29 cellular contexts compared by ENCODE assay signal in the genomic region with DNA sequence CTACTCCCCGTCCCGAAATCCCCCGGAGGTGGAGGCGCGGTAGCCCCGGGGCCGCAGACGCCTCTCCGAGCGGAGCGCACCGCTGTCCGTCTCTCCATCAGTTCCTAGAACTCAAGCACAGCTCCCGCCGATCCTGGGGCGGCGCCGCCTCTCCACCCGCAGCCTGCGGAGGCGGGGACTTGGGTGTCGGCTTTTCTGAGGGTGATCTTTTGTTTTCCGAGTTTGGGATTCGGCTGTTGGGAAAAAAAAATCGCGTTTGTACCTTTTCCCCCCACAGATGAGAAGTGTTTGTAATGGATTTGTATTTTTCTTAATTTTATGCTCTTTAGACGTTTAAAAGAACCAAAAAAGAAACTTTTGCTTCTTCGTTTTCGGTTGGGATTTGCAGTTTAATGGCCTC. TPM values are rescaled to one million over a fixed set of nuclear protein-coding genes. Genes with fewer than 3 reads are reported as not detected.
DNase-seq lines count a peak whose midpoint lies in the region; ATAC-seq and TF ChIP-seq lines count a peak whose summit lies in the region.
"Had no signal": no experiment of that assay in that cellular context is flagged by ENCODE, and none has a peak within 500 bp of the region (broad histone marks: within the 10 kb centered on the region; RNA-seq: fewer than 3 reads in every experiment).

No MANE protein-coding gene starts in this region.

- no peak for TF ChIP-seq CTCF in endothelial cell (IDR thresholded peaks at IDR 0.05; ENCODE audit: unreplicated experiment)

- H3K4me1 ChIP-seq in right cardiac atrium (ENCODE audit: control insufficient read depth, insufficient read depth, low read length) (no peaks in the 10 kb centered on the region), mesendoderm (ENCODE audit: control insufficient read depth, low read depth, low read length) (no peaks in the 10 kb centered on the region)
- H3K4me1 ChIP-seq: BE2C, gastrocnemius medialis, SJSA1 had no signal

- no peak overlapping the region for H4K8ac ChIP-seq in mesendoderm (ENCODE audit: low read depth, low read length)

- peak overlapping the region; percentile 48 for H3K27ac Mint-ChIP-seq in endothelial cell (ENCODE audit: unreplicated experiment)
- no peak overlapping the region for H3K27ac Mint-ChIP-seq in activated T-cell treated with anti-CD3 and anti-CD28 coated beads, Interleukin-2, amount 50 U/mL, for 72 hours
- no peak overlapping the region for H3K27ac Mint-ChIP-seq in activated CD4-positive, alpha-beta memory T cell treated with anti-CD3 and anti-CD28 coated beads, Interleukin-2, amount 10 ng/mL, durations not matched to agents 7 days and 5 days
- H3K27ac Mint-ChIP-seq: activated B cell treated with CpG ODN at 0.5 μM for 24 hours; activated naive CD4-positive, alpha-beta T cell treated with anti-CD3 and anti-CD28 coated beads, Interleukin-2, amount 50 U/mL, for 72 hours had no signal

- ATAC-seq in right cardiac atrium (no peak), GM18907 (IDR thresholded peaks at IDR 0.05; ENCODE audit: unreplicated experiment) (no peak)
- ATAC-seq in activated T-cell treated with anti-CD3 and anti-CD28 coated beads, Interleukin-2, amount 50 U/mL, for 72 hours (replicated peaks in 1 of 2), result no peak
- ATAC-seq: activated naive CD4-positive, alpha-beta T cell treated with anti-CD3 and anti-CD28 coated beads, Interleukin-2, amount 50 U/mL, for 72 hours; activated T-cell treated with anti-CD3 and anti-CD28 coated beads, Interleukin-2, amount 50 U/mL, for 4 hours; gastrocnemius medialis; Panc1; sciatic nerve; stimulated activated naive CD8-positive, alpha-beta T cell treated with anti-CD3 and anti-CD28 coated beads, Interleukin-15, Interleukin-2, amounts not matched to agents 100 U/mL and 50 U/mL, for 24 hours had no signal

- intact Hi-C loops in right cardiac atrium (cut with DNase I), result no loop called here
- intact Hi-C loops in cardiac septum (cut with DNase I), result no loop called here

- no peak overlapping the region for H2BK120ac ChIP-seq in mesendoderm (ENCODE audit: low read depth, low read length)

- POLR2A ChIA-PET in activated CD4-positive, alpha-beta memory T cell treated with anti-CD3 and anti-CD28 coated beads, Interleukin-2, amount 10 ng/mL, durations not matched to agents 7 days and 5 days (lab: Charles Lee), result no interaction called here

- H3K79me1 ChIP-seq in mesendoderm (ENCODE audit: low read length), result no peaks in the 10 kb centered on the region

- no peak overlapping the region for H3K9ac ChIP-seq in mesendoderm (ENCODE audit: low read length)

- no peak overlapping the region for H3K4ac ChIP-seq in mesendoderm (ENCODE audit: low read depth, low read length)

- H3K27me3 Mint-ChIP-seq in endothelial cell (ENCODE audit: unreplicated experiment), result peaks cover 8% of the 10 kb centered on the region
- H3K27me3 Mint-ChIP-seq in activated T-cell treated with anti-CD3 and anti-CD28 coated beads, Interleukin-2, amount 50 U/mL, for 72 hours (ENCODE audit: low read depth), result no peaks in the 10 kb centered on the region
- H3K27me3 Mint-ChIP-seq in activated CD4-positive, alpha-beta memory T cell treated with anti-CD3 and anti-CD28 coated beads, Interleukin-2, amount 10 ng/mL, durations not matched to agents 7 days and 5 days, result no peaks in the 10 kb centered on the region
- H3K27me3 Mint-ChIP-seq: activated B cell treated with CpG ODN at 0.5 μM for 24 hours had no signal

- peak overlapping the region; percentile 83 for H3K4me3 Mint-ChIP-seq in endothelial cell (ENCODE audit: unreplicated experiment)
- H3K4me3 Mint-ChIP-seq in activated T-cell treated with anti-CD3 and anti-CD28 coated beads, Interleukin-2, amount 50 U/mL, for 72 hours, result no peak overlapping the region
- H3K4me3 Mint-ChIP-seq in activated CD4-positive, alpha-beta memory T cell treated with anti-CD3 and anti-CD28 coated beads, Interleukin-2, amount 10 ng/mL, durations not matched to agents 7 days and 5 days, result no peak overlapping the region
- H3K4me3 Mint-ChIP-seq: activated B cell treated with CpG ODN at 0.5 μM for 24 hours; activated T-cell treated with anti-CD3 and anti-CD28 coated beads, Interleukin-2, amount 50 U/mL, for 4 hours had no signal

- no peak overlapping the region for H3K23ac ChIP-seq in mesendoderm (ENCODE audit: low read length)

- H2BK15ac ChIP-seq in mesendoderm (replicated peaks; ENCODE audit: low read depth), result no peak overlapping the region

- no peaks in the 10 kb centered on the region for H3K9me3 Mint-ChIP-seq in endothelial cell (ENCODE audit: unreplicated experiment)
- no peaks in the 10 kb centered on the region for H3K9me3 Mint-ChIP-seq in activated T-cell treated with anti-CD3 and anti-CD28 coated beads, Interleukin-2, amount 50 U/mL, for 72 hours
- no peaks in the 10 kb centered on the region for H3K9me3 Mint-ChIP-seq in activated CD4-positive, alpha-beta memory T cell treated with anti-CD3 and anti-CD28 coated beads, Interleukin-2, amount 10 ng/mL, durations not matched to agents 7 days and 5 days
- H3K9me3 Mint-ChIP-seq: activated B cell treated with CpG ODN at 0.5 μM for 24 hours; activated naive CD4-positive, alpha-beta T cell treated with anti-CD3 and anti-CD28 coated beads, Interleukin-2, amount 50 U/mL, for 72 hours; activated T-cell treated with anti-CD3 and anti-CD28 coated beads, Interleukin-2, amount 50 U/mL, for 4 hours had no signal

- CTCF ChIA-PET in activated CD4-positive, alpha-beta memory T cell treated with anti-CD3 and anti-CD28 coated beads, Interleukin-2, amount 10 ng/mL, durations not matched to agents 7 days and 5 days (lab: Charles Lee), result no interaction called here

- no peaks in the 10 kb centered on the region for H3K36me3 ChIP-seq in mesendoderm (ENCODE audit: control insufficient read depth, insufficient read depth, low read length)
- H3K36me3 ChIP-seq: BE2C, SJSA1 had no signal

- no peak overlapping the region for H3K4me3 ChIP-seq in right cardiac atrium (ENCODE audit: low read length)
- H3K4me3 ChIP-seq in mesendoderm (ENCODE audit: low read length), result no peak overlapping the region
- H3K4me3 ChIP-seq: gastrocnemius medialis, SJSA1 had no signal

- no peak overlapping the region for H3K18ac ChIP-seq in mesendoderm (ENCODE audit: low read length)

- no peak overlapping the region for H2AK5ac ChIP-seq in mesendoderm (ENCODE audit: low read length)

- H3K27me3 ChIP-seq in right cardiac atrium (ENCODE audit: control insufficient read depth, insufficient read depth) (no peaks in the 10 kb centered on the region), mesendoderm (ENCODE audit: insufficient read depth, low read length, poor library complexity) (peaks cover 14% of the 10 kb centered on the region)
- H3K27me3 ChIP-seq: BE2C, gastrocnemius medialis, SJSA1 had no signal

- no peaks in the 10 kb centered on the region for H3K79me2 ChIP-seq in mesendoderm (ENCODE audit: control insufficient read depth, insufficient read depth, low read length)

- H3K56ac ChIP-seq in mesendoderm (ENCODE audit: low read length), result peak overlapping the region; percentile 15

- no peak overlapping the region for H3K27ac ChIP-seq in right cardiac atrium (ENCODE audit: low read length)
- H3K27ac ChIP-seq in mesendoderm (ENCODE audit: low read depth, low read length), result no peak overlapping the region
- H3K27ac ChIP-seq: gastrocnemius medialis, SJSA1 had no signal

- peak in 2 of 3 donors; percentile 68 to 69 for DNase-seq in right cardiac atrium
- no peak for DNase-seq in cardiac septum (ENCODE audit: low spot score)
- no peak for DNase-seq in endothelial cell (ENCODE audit: low spot score)
- DNase-seq in mesendoderm, result peak; percentile 50
- no peak for DNase-seq in RPMI8226
- DNase-seq in activated T-cell treated with anti-CD3 and anti-CD28 coated beads, Interleukin-2, amount 50 U/mL, for 72 hours, result no peak
- no peak for DNase-seq in activated CD4-positive, alpha-beta memory T cell treated with anti-CD3 and anti-CD28 coated beads, Interleukin-2, amount 10 ng/mL, durations not matched to agents 7 days and 5 days
- DNase-seq: activated B cell treated with CpG ODN at 0.5 μM for 24 hours; activated T-cell treated with anti-CD3 and anti-CD28 coated beads, Interleukin-2, amount 50 U/mL, for 4 hours; BE2C; COR-L47; dermis blood vessel endothelial cell; erythroblast; gastrocnemius medialis; GOT3; IMR-90; left ventricle myocardium superior; MM.1S; NCI-H146; NCI-H82; stimulated activated naive CD8-positive, alpha-beta T cell treated with anti-CD3 and anti-CD28 coated beads, Interleukin-15, Interleukin-2, amounts not matched to agents 100 U/mL and 50 U/mL, for 24 hours had no signal

- no peak overlapping the region for H4K5ac ChIP-seq in mesendoderm (ENCODE audit: low read length)

- WGBS in right cardiac atrium, result 59% methylated on average over 29 of the region's 29 CpGs
- no CpG with 5 or more reads among the region's 29 CpGs for WGBS in mesendoderm (ENCODE audit: extremely low coverage, insufficient coverage, low lambda C conversion rate)

- peaks cover 4% of the 10 kb centered on the region for H3K4me1 Mint-ChIP-seq in endothelial cell (ENCODE audit: unreplicated experiment)
- no peaks in the 10 kb centered on the region for H3K4me1 Mint-ChIP-seq in activated T-cell treated with anti-CD3 and anti-CD28 coated beads, Interleukin-2, amount 50 U/mL, for 72 hours (ENCODE audit: low read depth)
- H3K4me1 Mint-ChIP-seq in activated CD4-positive, alpha-beta memory T cell treated with anti-CD3 and anti-CD28 coated beads, Interleukin-2, amount 10 ng/mL, durations not matched to agents 7 days and 5 days, result no peaks in the 10 kb centered on the region
- H3K4me1 Mint-ChIP-seq: activated B cell treated with CpG ODN at 0.5 μM for 24 hours had no signal

- H3K9me3 ChIP-seq in right cardiac atrium (ENCODE audit: control insufficient read depth, low read length), result no peaks in the 10 kb centered on the region
- H3K9me3 ChIP-seq: BE2C, gastrocnemius medialis, SJSA1 had no signal

- peaks cover 3% of the 10 kb centered on the region for H3K36me3 Mint-ChIP-seq in endothelial cell (ENCODE audit: low read depth, unreplicated experiment)
- H3K36me3 Mint-ChIP-seq in activated T-cell treated with anti-CD3 and anti-CD28 coated beads, Interleukin-2, amount 50 U/mL, for 72 hours (ENCODE audit: insufficient read depth in 2 of 2), result peaks cover 0 to 4% of the 10 kb centered on the region in 2 donors
- no peaks in the 10 kb centered on the region for H3K36me3 Mint-ChIP-seq in activated CD4-positive, alpha-beta memory T cell treated with anti-CD3 and anti-CD28 coated beads, Interleukin-2, amount 10 ng/mL, durations not matched to agents 7 days and 5 days (ENCODE audit: low read depth)
- H3K36me3 Mint-ChIP-seq: activated naive CD4-positive, alpha-beta T cell treated with anti-CD3 and anti-CD28 coated beads, Interleukin-2, amount 50 U/mL, for 72 hours had no signal

- no peak overlapping the region for H3K4me2 ChIP-seq in mesendoderm (ENCODE audit: low read length)

- no peak overlapping the region for H2BK5ac ChIP-seq in mesendoderm (ENCODE audit: low read length)

RNA-seq across cellular contexts. Expression of a gene that starts 26.6 kb away (rescaled TPM):
- total RNA-seq in right cardiac atrium (not detected), cardiac septum (not detected), endothelial cell (ENCODE audit: unreplicated experiment) (not detected)
- polyA plus RNA-seq in right cardiac atrium, result not detected
- not detected for polyA plus RNA-seq in mesendoderm (2013, experiment 1 of 2)
- polyA plus RNA-seq in mesendoderm (2013, experiment 2 of 2), result not detected
- not detected for total RNA-seq in activated T-cell treated with anti-CD3 and anti-CD28 coated beads, Interleukin-2, amount 50 U/mL, for 72 hours
- not detected for total RNA-seq in activated CD4-positive, alpha-beta memory T cell treated with anti-CD3 and anti-CD28 coated beads, Interleukin-2, amount 10 ng/mL, durations not matched to agents 7 days and 5 days
- total RNA-seq: activated B cell treated with CpG ODN at 0.5 μM for 24 hours; activated naive CD4-positive, alpha-beta T cell treated with anti-CD3 and anti-CD28 coated beads, Interleukin-2, amount 50 U/mL, for 72 hours; activated T-cell treated with anti-CD3 and anti-CD28 coated beads, Interleukin-2, amount 50 U/mL, for 4 hours; IMR-90; left ventricle myocardium superior; omental fat pad; sciatic nerve; SJSA1; T-helper 2 cell treated with Interferon-gamma antibody and Interleukin-4, amounts not matched to agents 100 ng/mL and 5 ng/mL, for 36 hours had no signal

RNA-seq across cellular contexts. Expression of a gene that starts 34.8 kb away (rescaled TPM):
- not detected for total RNA-seq in right cardiac atrium
- not detected for polyA plus RNA-seq in right cardiac atrium
- total RNA-seq in cardiac septum, result not detected
- not detected for total RNA-seq in endothelial cell (ENCODE audit: unreplicated experiment)
- 0.24 TPM for polyA plus RNA-seq in mesendoderm (2013, experiment 1 of 2)
- polyA plus RNA-seq in mesendoderm (2013, experiment 2 of 2), result 0.24 TPM
- total RNA-seq in activated T-cell treated with anti-CD3 and anti-CD28 coated beads, Interleukin-2, amount 50 U/mL, for 72 hours, result not detected
- total RNA-seq in activated CD4-positive, alpha-beta memory T cell treated with anti-CD3 and anti-CD28 coated beads, Interleukin-2, amount 10 ng/mL, durations not matched to agents 7 days and 5 days, result not detected
- total RNA-seq: A172; activated B cell treated with CpG ODN at 0.5 μM for 24 hours; activated naive CD4-positive, alpha-beta T cell treated with anti-CD3 and anti-CD28 coated beads, Interleukin-2, amount 50 U/mL, for 72 hours; activated T-cell treated with anti-CD3 and anti-CD28 coated beads, Interleukin-2, amount 50 U/mL, for 4 hours; gastrocnemius medialis; IMR-90; left ventricle myocardium superior; sciatic nerve; SJSA1; T-helper 2 cell treated with Interferon-gamma antibody and Interleukin-4, amounts not matched to agents 100 ng/mL and 5 ng/mL, for 36 hours had no signal
- polyA plus RNA-seq: IMR-90 had no signal

Comparison
In these comparisons a context has a peak if more than half of its experiments do, and no peak if none do; other contexts are left out.
1. DNase-seq: peak in right cardiac atrium (2 of 3) and mesendoderm (single experiment); none in cardiac septum (single experiment), endothelial cell (single experiment), RPMI8226 (single experiment), activated T-cell treated with anti-CD3 and anti-CD28 coated beads, Interleukin-2, amount 50 U/mL, for 72 hours (0 of 2) and activated CD4-positive, alpha-beta memory T cell treated with anti-CD3 and anti-CD28 coated beads, Interleukin-2, amount 10 ng/mL, durations not matched to agents 7 days and 5 days (single experiment).